In the genomic region with DNA sequence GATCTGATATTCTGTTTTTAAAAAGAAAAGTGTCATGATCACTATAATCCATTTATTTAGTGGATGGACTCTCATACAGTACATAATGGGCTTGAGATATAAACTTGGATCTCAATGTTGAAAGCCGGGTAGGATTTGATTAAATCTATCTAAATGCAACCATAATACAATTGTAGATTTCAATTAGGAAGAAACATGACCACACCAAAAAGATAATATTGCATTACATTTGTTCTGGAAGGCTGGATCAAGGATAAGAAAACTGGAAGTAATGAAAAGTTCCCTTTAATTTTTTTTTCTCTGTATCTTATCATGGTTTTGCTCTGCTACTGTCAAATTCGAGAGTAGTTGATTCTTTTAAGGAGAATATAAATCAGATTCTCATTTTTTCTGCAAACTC, we compare ENCODE assay signal across 2 cellular contexts.
TF ChIP-seq lines count a peak whose summit lies in the region.

No MANE protein-coding gene starts in this region.

TF ChIP-seq in SK-N-SH, 30 proteins besides CTCF, POLR2A, EP300 and RAD21 (continued from another document):
- TF ChIP-seq TEAD4 (IDR thresholded peaks at IDR 0.05; ENCODE audit: borderline replicate concordance, insufficient read depth) = 0 out of 2 replicates have a peak, but pooled peaks have one; percentile 19
- TF ChIP-seq FOSL2 (IDR thresholded peaks at IDR 0.05; ENCODE audit: borderline replicate concordance, low read depth) = no peak
- TF ChIP-seq POLR2AphosphoS5 (IDR thresholded peaks at IDR 0.05; ENCODE audit: low read depth, low read length) = no peak
- TF ChIP-seq, protein P1, sequence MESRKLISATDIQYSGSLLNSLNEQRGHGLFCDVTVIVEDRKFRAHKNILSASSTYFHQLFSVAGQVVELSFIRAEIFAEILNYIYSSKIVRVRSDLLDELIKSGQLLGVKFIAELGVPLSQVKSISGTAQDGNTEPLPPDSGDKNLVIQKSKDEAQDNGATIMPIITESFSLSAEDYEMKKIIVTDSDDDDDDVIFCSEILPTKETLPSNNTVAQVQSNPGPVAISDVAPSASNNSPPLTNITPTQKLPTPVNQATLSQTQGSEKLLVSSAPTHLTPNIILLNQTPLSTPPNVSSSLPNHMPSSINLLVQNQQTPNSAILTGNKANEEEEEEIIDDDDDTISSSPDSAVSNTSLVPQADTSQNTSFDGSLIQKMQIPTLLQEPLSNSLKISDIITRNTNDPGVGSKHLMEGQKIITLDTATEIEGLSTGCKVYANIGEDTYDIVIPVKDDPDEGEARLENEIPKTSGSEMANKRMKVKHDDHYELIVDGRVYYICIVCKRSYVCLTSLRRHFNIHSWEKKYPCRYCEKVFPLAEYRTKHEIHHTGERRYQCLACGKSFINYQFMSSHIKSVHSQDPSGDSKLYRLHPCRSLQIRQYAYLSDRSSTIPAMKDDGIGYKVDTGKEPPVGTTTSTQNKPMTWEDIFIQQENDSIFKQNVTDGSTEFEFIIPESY (IDR thresholded peaks at IDR 0.05; ENCODE audit: borderline replicate concordance, low read depth) = no peak

TF ChIP-seq in SK-N-SH treated with all-trans-retinoic acid at 6 μM for 48 hours, 23 proteins besides CTCF, POLR2A, EP300 and RAD21:
- TF ChIP-seq, protein P2, sequence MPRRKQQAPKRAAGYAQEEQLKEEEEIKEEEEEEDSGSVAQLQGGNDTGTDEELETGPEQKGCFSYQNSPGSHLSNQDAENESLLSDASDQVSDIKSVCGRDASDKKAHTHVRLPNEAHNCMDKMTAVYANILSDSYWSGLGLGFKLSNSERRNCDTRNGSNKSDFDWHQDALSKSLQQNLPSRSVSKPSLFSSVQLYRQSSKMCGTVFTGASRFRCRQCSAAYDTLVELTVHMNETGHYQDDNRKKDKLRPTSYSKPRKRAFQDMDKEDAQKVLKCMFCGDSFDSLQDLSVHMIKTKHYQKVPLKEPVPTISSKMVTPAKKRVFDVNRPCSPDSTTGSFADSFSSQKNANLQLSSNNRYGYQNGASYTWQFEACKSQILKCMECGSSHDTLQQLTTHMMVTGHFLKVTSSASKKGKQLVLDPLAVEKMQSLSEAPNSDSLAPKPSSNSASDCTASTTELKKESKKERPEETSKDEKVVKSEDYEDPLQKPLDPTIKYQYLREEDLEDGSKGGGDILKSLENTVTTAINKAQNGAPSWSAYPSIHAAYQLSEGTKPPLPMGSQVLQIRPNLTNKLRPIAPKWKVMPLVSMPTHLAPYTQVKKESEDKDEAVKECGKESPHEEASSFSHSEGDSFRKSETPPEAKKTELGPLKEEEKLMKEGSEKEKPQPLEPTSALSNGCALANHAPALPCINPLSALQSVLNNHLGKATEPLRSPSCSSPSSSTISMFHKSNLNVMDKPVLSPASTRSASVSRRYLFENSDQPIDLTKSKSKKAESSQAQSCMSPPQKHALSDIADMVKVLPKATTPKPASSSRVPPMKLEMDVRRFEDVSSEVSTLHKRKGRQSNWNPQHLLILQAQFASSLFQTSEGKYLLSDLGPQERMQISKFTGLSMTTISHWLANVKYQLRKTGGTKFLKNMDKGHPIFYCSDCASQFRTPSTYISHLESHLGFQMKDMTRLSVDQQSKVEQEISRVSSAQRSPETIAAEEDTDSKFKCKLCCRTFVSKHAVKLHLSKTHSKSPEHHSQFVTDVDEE (CRISPR knock-in tag; IDR thresholded peaks at IDR 0.05) = peak; percentile 83
- TF ChIP-seq ZFP30 (CRISPR knock-in tag; IDR thresholded peaks at IDR 0.05) (no peak), PPARA (CRISPR knock-in tag; IDR thresholded peaks at IDR 0.05; ENCODE audit: borderline replicate concordance) (0 out of 2 replicates have a peak, but pooled peaks have one; percentile 20), TOX (CRISPR knock-in tag; IDR thresholded peaks at IDR 0.05; ENCODE audit: borderline replicate concordance) (no peak), ARNTL (CRISPR knock-in tag; IDR thresholded peaks at IDR 0.05; ENCODE audit: borderline replicate concordance, low read depth) (no peak), ZFP3 (CRISPR knock-in tag; IDR thresholded peaks at IDR 0.05) (no peak), GLIS3 (CRISPR knock-in tag; IDR thresholded peaks at IDR 0.05) (peak; percentile 42; the same call in 1 of the 2 replicates), SNAI2 (CRISPR knock-in tag; IDR thresholded peaks at IDR 0.05) (no peak), ZNF8 (CRISPR knock-in tag; IDR thresholded peaks at IDR 0.05) (no peak), OSR1 (CRISPR knock-in tag; IDR thresholded peaks at IDR 0.05) (no peak), ISL1 (CRISPR knock-in tag; IDR thresholded peaks at IDR 0.05) (peak; percentile 87), TCF4 (CRISPR knock-in tag; IDR thresholded peaks at IDR 0.05; ENCODE audit: borderline replicate concordance) (peak; percentile 92), ZNF70 (CRISPR knock-in tag; IDR thresholded peaks at IDR 0.05) (peak; percentile 36; the same call in 1 of the 2 replicates), ZC3H10 (CRISPR knock-in tag; IDR thresholded peaks at IDR 0.05) (no peak), ZNF565 (CRISPR knock-in tag; conservative IDR thresholded peaks at IDR 0.05; ENCODE audit: low read depth) (no peak), CSDC2 (CRISPR knock-in tag; IDR thresholded peaks at IDR 0.05) (no peak), RARB (CRISPR knock-in tag; IDR thresholded peaks at IDR 0.05) (no peak), BACH2 (CRISPR knock-in tag; IDR thresholded peaks at IDR 0.05; ENCODE audit: borderline replicate concordance) (no peak), ESRRG (CRISPR knock-in tag; IDR thresholded peaks at IDR 0.05) (no peak)
- TF ChIP-seq, protein P3, sequence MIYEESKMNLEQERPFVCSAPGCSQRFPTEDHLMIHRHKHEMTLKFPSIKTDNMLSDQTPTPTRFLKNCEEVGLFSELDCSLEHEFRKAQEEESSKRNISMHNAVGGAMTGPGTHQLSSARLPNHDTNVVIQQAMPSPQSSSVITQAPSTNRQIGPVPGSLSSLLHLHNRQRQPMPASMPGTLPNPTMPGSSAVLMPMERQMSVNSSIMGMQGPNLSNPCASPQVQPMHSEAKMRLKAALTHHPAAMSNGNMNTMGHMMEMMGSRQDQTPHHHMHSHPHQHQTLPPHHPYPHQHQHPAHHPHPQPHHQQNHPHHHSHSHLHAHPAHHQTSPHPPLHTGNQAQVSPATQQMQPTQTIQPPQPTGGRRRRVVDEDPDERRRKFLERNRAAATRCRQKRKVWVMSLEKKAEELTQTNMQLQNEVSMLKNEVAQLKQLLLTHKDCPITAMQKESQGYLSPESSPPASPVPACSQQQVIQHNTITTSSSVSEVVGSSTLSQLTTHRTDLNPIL (CRISPR knock-in tag; IDR thresholded peaks at IDR 0.05; ENCODE audit: low read depth) = peak; percentile 76
- TF ChIP-seq, protein P4, sequence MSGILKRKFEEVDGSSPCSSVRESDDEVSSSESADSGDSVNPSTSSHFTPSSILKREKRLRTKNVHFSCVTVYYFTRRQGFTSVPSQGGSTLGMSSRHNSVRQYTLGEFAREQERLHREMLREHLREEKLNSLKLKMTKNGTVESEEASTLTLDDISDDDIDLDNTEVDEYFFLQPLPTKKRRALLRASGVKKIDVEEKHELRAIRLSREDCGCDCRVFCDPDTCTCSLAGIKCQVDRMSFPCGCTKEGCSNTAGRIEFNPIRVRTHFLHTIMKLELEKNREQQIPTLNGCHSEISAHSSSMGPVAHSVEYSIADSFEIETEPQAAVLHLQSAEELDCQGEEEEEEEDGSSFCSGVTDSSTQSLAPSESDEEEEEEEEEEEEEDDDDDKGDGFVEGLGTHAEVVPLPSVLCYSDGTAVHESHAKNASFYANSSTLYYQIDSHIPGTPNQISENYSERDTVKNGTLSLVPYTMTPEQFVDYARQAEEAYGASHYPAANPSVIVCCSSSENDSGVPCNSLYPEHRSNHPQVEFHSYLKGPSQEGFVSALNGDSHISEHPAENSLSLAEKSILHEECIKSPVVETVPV (CRISPR knock-in tag; IDR thresholded peaks at IDR 0.05) = peak; percentile 66; the same call in 1 of the 2 replicates
- TF ChIP-seq, protein P5, sequence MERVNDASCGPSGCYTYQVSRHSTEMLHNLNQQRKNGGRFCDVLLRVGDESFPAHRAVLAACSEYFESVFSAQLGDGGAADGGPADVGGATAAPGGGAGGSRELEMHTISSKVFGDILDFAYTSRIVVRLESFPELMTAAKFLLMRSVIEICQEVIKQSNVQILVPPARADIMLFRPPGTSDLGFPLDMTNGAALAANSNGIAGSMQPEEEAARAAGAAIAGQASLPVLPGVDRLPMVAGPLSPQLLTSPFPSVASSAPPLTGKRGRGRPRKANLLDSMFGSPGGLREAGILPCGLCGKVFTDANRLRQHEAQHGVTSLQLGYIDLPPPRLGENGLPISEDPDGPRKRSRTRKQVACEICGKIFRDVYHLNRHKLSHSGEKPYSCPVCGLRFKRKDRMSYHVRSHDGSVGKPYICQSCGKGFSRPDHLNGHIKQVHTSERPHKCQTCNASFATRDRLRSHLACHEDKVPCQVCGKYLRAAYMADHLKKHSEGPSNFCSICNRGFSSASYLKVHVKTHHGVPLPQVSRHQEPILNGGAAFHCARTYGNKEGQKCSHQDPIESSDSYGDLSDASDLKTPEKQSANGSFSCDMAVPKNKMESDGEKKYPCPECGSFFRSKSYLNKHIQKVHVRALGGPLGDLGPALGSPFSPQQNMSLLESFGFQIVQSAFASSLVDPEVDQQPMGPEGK (CRISPR knock-in tag; IDR thresholded peaks at IDR 0.05; ENCODE audit: borderline replicate concordance) = no peak
- TF ChIP-seq, protein P6, sequence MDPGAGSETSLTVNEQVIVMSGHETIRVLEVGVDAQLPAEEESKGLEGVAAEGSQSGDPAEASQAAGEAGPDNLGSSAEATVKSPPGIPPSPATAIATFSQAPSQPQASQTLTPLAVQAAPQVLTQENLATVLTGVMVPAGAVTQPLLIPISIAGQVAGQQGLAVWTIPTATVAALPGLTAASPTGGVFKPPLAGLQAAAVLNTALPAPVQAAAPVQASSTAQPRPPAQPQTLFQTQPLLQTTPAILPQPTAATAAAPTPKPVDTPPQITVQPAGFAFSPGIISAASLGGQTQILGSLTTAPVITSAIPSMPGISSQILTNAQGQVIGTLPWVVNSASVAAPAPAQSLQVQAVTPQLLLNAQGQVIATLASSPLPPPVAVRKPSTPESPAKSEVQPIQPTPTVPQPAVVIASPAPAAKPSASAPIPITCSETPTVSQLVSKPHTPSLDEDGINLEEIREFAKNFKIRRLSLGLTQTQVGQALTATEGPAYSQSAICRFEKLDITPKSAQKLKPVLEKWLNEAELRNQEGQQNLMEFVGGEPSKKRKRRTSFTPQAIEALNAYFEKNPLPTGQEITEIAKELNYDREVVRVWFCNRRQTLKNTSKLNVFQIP (CRISPR knock-in tag; IDR thresholded peaks at IDR 0.05; ENCODE audit: borderline replicate concordance, low read depth) = peak; percentile 32; the same call in 1 of the 2 replicates
